9 cellular contexts compared by ENCODE assay signal in the genomic region with DNA sequence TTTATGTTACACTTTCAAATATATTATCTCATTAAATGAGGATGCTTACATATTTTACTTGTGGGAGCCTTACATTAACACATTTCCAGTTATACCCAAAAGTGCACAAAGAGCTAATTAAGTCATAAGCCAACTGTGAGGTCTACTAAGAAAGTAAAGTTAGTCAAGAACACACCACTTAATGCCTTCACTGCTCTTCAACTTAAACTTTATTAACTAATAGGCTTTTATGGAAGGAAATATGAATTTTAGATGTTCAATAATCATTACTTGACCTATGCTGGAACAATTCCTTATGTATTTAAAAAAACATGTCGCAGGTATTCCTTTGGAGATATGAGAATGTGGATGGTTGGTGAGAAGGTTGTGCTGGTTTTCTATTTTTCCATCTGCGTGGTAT. TPM values are rescaled to one million over a fixed set of nuclear protein-coding genes. Genes with fewer than 3 reads are reported as not detected.
DNase-seq lines count a peak whose midpoint lies in the region; ATAC-seq and TF ChIP-seq lines count a peak whose summit lies in the region.
"Had no signal": no experiment of that assay in that cellular context is flagged by ENCODE, and none has a peak within 500 bp of the region (broad histone marks: within the 10 kb centered on the region; RNA-seq: fewer than 3 reads in every experiment).

No MANE protein-coding gene starts in this region.

- CTCF ChIA-PET in Caco-2 (lab: Charles Lee): interaction anchor here (0.6 to 1.3 kb wide), 3 partner anchors 110 to 276 kb away, joined by 5 to 6 read pairs (median 5); no protein-coding TSS in a partner anchor

- no peaks in the 10 kb centered on the region for H3K36me3 Mint-ChIP-seq in Caco-2 (ENCODE audit: insufficient read depth, unreplicated experiment)
- no peaks in the 10 kb centered on the region for H3K36me3 Mint-ChIP-seq in HFFc6 (ENCODE audit: low read depth)

- no peak overlapping the region for H3K4me3 ChIP-seq in Caco-2 (ENCODE audit: low read depth, low read length)
- H3K4me3 ChIP-seq in dorsolateral prefrontal cortex: peak overlapping the region in 45 of 59 donors; percentile 48 to 84 (median 66)
- H3K4me3 ChIP-seq in neutrophil (ENCODE audit: low read depth in 1 of 2, low read length in 1 of 2): peak overlapping the region; percentile 67 to 76

- POLR2A ChIA-PET in Caco-2 (lab: Charles Lee): no interaction called here

- H3K27ac ChIP-seq in KOPT-K1 (ENCODE audit: low read depth, low read length, poor library complexity, severe bottlenecking) (peak overlapping the region; percentile 100), dorsolateral prefrontal cortex (peak overlapping the region in 6 of 59 donors; percentile 0 to 82 (median 46)), neutrophil (peak overlapping the region; percentile 95)

- DNase-seq in Caco-2 (no peak), dorsolateral prefrontal cortex (no peak), HFFc6 (no peak), NCI-H345 treated with DMSO at 0.1 percent for 48 hours (lab: John Stamatoyannopoulos, UW; ENCODE audit: unreplicated experiment) (no peak), sciatic nerve (ENCODE audit: low spot score) (no peak), dedifferentiated amniotic fluid mesenchymal stem cell (ENCODE audit: extremely low spot score) (no peak)

- H3K27me3 Mint-ChIP-seq in Caco-2 (ENCODE audit: insufficient read depth, unreplicated experiment): peaks cover 2% of the 10 kb centered on the region
- peaks cover 15% of the 10 kb centered on the region for H3K27me3 Mint-ChIP-seq in HFFc6 (ENCODE audit: insufficient read depth)

- H3K36me3 ChIP-seq in Caco-2 (ENCODE audit: control insufficient read depth, insufficient read depth, low read length) (no peaks in the 10 kb centered on the region), KOPT-K1 (ENCODE audit: insufficient read depth, low read length) (peaks cover 16% of the 10 kb centered on the region), neutrophil (peaks cover 33% of the 10 kb centered on the region)
- H3K36me3 ChIP-seq: uterus had no signal

- H3K9me3 ChIP-seq in Caco-2 (no peaks in the 10 kb centered on the region), KOPT-K1 (ENCODE audit: insufficient read depth, low read length, poor library complexity, severe bottlenecking) (peaks cover 4% of the 10 kb centered on the region), neutrophil (no peaks in the 10 kb centered on the region)
- H3K9me3 ChIP-seq: uterus had no signal

- no peak for TF ChIP-seq CTCF in Caco-2 (IDR thresholded peaks at IDR 0.05; ENCODE audit: insufficient read depth in 1 of 2, low read depth in 1 of 2, low read length in 1 of 2, severe bottlenecking in 1 of 2, unreplicated experiment in 1 of 2)
- no peak for TF ChIP-seq CTCF in dorsolateral prefrontal cortex (IDR thresholded peaks at IDR 0.05 in 54 of 56, conservative IDR thresholded peaks at IDR 0.05 in 2 of 56; ENCODE audit: low read depth in 1 of 56, partially characterized antibody in 56 of 56)
- TF ChIP-seq CTCF in neutrophil (IDR thresholded peaks at IDR 0.05): no peak
- TF ChIP-seq CTCF in HFFc6 (IDR thresholded peaks at IDR 0.05): no peak

- H3K4me1 ChIP-seq in Caco-2 (0 out of 2 replicates have a peak, but pooled peaks cover 4% of the 10 kb centered on the region), neutrophil (ENCODE audit: control insufficient read depth in 1 of 2, insufficient read depth in 1 of 2, low read depth in 1 of 2, low read length in 1 of 2) (peaks cover 43 to 47% of the 10 kb centered on the region in 2 experiments)
- H3K4me1 ChIP-seq: uterus had no signal

- intact Hi-C loops in Caco-2 (cut with micrococcal nuclease; ENCODE audit: unreplicated experiment) (loop anchor here (1.0 to 10.0 kb wide), 3 partner anchors 125 to 415 kb away; no protein-coding TSS in a partner anchor), dorsolateral prefrontal cortex (cut with DNase I) (loop anchor here (10.0 kb wide), 2 partner anchors 105 to 125 kb away; no protein-coding TSS in a partner anchor), sciatic nerve (cut with DNase I) (no loop called here)

- H3K4me1 Mint-ChIP-seq in Caco-2 (ENCODE audit: low read depth, unreplicated experiment) (no peaks in the 10 kb centered on the region), HFFc6 (ENCODE audit: low read depth) (no peaks in the 10 kb centered on the region)

- H3K27ac Mint-ChIP-seq in Caco-2 (ENCODE audit: unreplicated experiment) (no peak overlapping the region), HFFc6 (no peak overlapping the region)

- H3K4me3 Mint-ChIP-seq in Caco-2 (ENCODE audit: unreplicated experiment): peak overlapping the region; percentile 67
- H3K4me3 Mint-ChIP-seq in HFFc6: no peak overlapping the region

- BruUV-seq in Caco-2 (replicated peaks; lab: Mats Ljungman, UMichigan): no TSS peak

- no peak for ATAC-seq in sciatic nerve

- no peaks in the 10 kb centered on the region; the same call in 1 of the 2 replicates for H3K27me3 ChIP-seq in Caco-2 (replicated peaks; ENCODE audit: control insufficient read depth, insufficient read depth, low read length)
- H3K27me3 ChIP-seq in dorsolateral prefrontal cortex: peaks cover 0 to 32% (median 0%) of the 10 kb centered on the region in 45 donors
- H3K27me3 ChIP-seq in neutrophil: no peaks in the 10 kb centered on the region
- H3K27me3 ChIP-seq: uterus had no signal

- H3K9me3 Mint-ChIP-seq in Caco-2 (ENCODE audit: unreplicated experiment) (no peaks in the 10 kb centered on the region), HFFc6 (peaks cover 12% of the 10 kb centered on the region)

RNA-seq across cellular contexts. Expression of gene ST8SIA4, which starts 3.4 kb away (rescaled TPM):
- 0.61 and 0.72 TPM in 2 replicates for total RNA-seq in Caco-2 (2022)
- total RNA-seq in dorsolateral prefrontal cortex: 10 to 100 TPM in 25 of 120 experiments, 1 to 10 TPM in 95; 2.7 to 16.8 (median 7.9) TPM
- total RNA-seq in HFFc6 (2021; fragmentation: NEBNext Ultra II Directional; extraction: Animal tissue kit (Norgen Biotek cat#: 25700)): not detected
- 17.3 TPM for total RNA-seq in sciatic nerve
